Comparison of ENCODE assay signal across 1 cellular context in the genomic region with DNA sequence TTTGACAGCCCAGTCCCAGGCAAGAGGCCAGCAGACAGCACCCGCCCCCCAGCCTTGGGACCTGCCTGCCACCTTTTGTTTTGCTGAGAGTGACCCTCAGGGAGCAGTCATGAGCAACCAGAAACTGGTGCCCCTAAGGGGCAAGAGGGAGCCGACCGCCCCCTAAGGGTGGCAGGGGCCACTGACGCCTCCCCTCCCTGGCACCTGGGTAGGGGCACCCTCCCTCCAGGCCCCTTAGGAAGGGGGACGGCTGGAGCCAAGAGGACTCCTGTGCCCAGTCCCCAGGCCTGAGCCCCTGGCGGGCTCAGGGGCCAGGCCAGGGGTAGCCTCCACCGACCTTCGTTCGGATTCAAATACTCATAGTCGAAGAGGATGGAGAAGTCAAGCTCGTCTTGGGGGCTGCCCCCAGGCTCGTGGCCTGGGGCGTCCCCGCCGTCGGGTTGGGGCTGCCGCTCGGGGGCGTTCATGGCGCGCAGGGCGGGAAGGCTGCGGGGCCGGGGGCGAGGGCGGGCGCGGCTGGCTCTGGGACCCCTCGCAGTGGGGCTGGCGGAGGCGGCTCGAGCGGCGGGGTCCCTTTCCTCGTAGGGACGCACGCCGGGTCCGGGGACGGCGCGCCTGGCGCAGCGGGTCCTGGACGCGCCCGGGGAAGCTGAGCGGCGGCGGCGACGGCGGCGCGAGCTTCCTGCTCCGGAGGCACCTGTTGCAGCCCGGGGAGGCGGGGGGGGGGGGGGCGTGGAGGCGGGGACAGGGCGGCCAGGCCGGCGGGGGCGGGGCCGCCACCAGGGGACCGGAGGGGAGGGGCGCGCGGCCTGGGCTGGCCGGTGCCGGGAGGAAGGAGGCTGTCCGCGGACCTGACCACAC.
TF ChIP-seq lines count a peak whose summit lies in the region.

A gene (minus strand): TSS at position 687 of the 861 bp plus-strand sequence. CDS start 220 bp downstream, at position 467.

TF ChIP-seq in HepG2, 621 proteins besides CTCF, POLR2A, EP300 and RAD21 (continued from another document):
- TF ChIP-seq FOXO1 (CRISPR knock-in tag; IDR thresholded peaks at IDR 0.05): 0 out of 2 replicates have a peak, but pooled peaks have one; percentile 11
- TF ChIP-seq, protein P1, sequence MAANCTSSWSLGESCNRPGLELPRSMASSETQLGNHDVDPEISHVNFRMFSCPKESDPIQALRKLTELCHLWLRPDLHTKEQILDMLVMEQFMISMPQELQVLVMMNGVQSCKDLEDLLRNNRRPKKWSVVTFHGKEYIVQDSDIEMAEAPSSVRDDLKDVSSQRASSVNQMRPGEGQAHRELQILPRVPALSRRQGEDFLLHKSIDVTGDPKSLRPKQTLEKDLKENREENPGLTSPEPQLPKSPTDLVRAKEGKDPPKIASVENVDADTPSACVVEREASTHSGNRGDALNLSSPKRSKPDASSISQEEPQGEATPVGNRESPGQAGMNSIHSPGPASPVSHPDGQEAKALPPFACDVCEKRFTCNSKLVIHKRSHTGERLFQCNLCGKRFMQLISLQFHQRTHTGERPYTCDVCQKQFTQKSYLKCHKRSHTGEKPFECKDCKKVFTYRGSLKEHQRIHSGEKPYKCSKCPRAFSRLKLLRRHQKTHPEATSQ (CRISPR knock-in tag; IDR thresholded peaks at IDR 0.05; ENCODE audit: borderline replicate concordance): no peak
- peak; percentile 82; the same call in 1 of the 2 replicates for TF ChIP-seq ZNF446 (CRISPR knock-in tag; IDR thresholded peaks at IDR 0.05)
- TF ChIP-seq IKZF4 (CRISPR knock-in tag; IDR thresholded peaks at IDR 0.05; ENCODE audit: borderline replicate concordance, low read depth, not compliant biosample characterization): peak; percentile 30
- no peak for TF ChIP-seq MIER3 (CRISPR knock-in tag; IDR thresholded peaks at IDR 0.05; ENCODE audit: borderline replicate concordance)
- TF ChIP-seq ZNF34 (CRISPR knock-in tag; IDR thresholded peaks at IDR 0.05; ENCODE audit: borderline replicate concordance): no peak
- TF ChIP-seq RFX3 (CRISPR knock-in tag; IDR thresholded peaks at IDR 0.05): no peak
- TF ChIP-seq TCF12 (IDR thresholded peaks at IDR 0.05): no peak
- TF ChIP-seq TCF12 (CRISPR knock-in tag; IDR thresholded peaks at IDR 0.05): peak; percentile 63; the same call in 1 of the 2 replicates
- TF ChIP-seq ZBTB21 (CRISPR knock-in tag; IDR thresholded peaks at IDR 0.05): no peak
- no peak for TF ChIP-seq HNRNPH1 (optimal IDR thresholded peaks at IDR 0.05; ENCODE audit: low read depth, low read length)
- TF ChIP-seq, protein P2, sequence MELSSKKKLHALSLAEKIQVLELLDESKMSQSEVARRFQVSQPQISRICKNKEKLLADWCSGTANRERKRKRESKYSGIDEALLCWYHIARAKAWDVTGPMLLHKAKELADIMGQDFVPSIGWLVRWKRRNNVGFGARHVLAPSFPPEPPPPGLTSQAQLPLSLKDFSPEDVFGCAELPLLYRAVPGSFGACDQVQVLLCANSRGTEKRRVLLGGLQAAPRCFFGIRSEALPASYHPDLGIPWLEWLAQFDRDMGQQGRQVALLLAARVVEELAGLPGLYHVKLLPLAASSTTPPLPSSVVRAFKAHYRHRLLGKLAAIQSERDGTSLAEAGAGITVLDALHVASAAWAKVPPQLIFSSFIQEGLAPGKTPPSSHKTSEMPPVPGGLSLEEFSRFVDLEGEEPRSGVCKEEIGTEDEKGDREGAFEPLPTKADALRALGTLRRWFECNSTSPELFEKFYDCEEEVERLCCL (CRISPR knock-in tag; IDR thresholded peaks at IDR 0.05; ENCODE audit: borderline replicate concordance): no peak
- TF ChIP-seq PHF8 (CRISPR knock-in tag; IDR thresholded peaks at IDR 0.05): peak; percentile 67
- TF ChIP-seq PAF1 (CRISPR knock-in tag; IDR thresholded peaks at IDR 0.05): no peak
- TF ChIP-seq MIER2 (CRISPR knock-in tag; IDR thresholded peaks at IDR 0.05): no peak
- TF ChIP-seq POLR2AphosphoS2 (IDR thresholded peaks at IDR 0.05; ENCODE audit: low read depth, low read length): no peak
- TF ChIP-seq KLF9 (CRISPR knock-in tag; IDR thresholded peaks at IDR 0.05; ENCODE audit: low read depth): peak; percentile 63; the same call in 1 of the 2 replicates
- TF ChIP-seq ZNF615 (CRISPR knock-in tag; IDR thresholded peaks at IDR 0.05; ENCODE audit: borderline replicate concordance): no peak
- TF ChIP-seq SRSF4 (IDR thresholded peaks at IDR 0.05; ENCODE audit: low read depth, low read length, poor library complexity, severe bottlenecking): no peak
- no peak for TF ChIP-seq HOXA7 (CRISPR knock-in tag; IDR thresholded peaks at IDR 0.05)
- TF ChIP-seq ZNF180 (CRISPR knock-in tag; IDR thresholded peaks at IDR 0.05; ENCODE audit: borderline replicate concordance, low read depth): no peak
- no peak for TF ChIP-seq FOXJ3 (CRISPR knock-in tag; IDR thresholded peaks at IDR 0.05; ENCODE audit: borderline replicate concordance)
- TF ChIP-seq NCOA2 (CRISPR knock-in tag; IDR thresholded peaks at IDR 0.05): no peak
- TF ChIP-seq, protein P3, sequence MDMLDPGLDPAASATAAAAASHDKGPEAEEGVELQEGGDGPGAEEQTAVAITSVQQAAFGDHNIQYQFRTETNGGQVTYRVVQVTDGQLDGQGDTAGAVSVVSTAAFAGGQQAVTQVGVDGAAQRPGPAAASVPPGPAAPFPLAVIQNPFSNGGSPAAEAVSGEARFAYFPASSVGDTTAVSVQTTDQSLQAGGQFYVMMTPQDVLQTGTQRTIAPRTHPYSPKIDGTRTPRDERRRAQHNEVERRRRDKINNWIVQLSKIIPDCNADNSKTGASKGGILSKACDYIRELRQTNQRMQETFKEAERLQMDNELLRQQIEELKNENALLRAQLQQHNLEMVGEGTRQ (IDR thresholded peaks at IDR 0.05; ENCODE audit: low read depth, low read length): no peak
- TF ChIP-seq, protein P3 (CRISPR knock-in tag; IDR thresholded peaks at IDR 0.05; ENCODE audit: borderline replicate concordance): no peak
- TF ChIP-seq ZNF382 (CRISPR knock-in tag; IDR thresholded peaks at IDR 0.05; ENCODE audit: borderline replicate concordance): no peak
- no peak for TF ChIP-seq ZNF496 (CRISPR knock-in tag; IDR thresholded peaks at IDR 0.05; ENCODE audit: insufficient replicate concordance)
- TF ChIP-seq IRF2 (CRISPR knock-in tag; IDR thresholded peaks at IDR 0.05): no peak
- peak; percentile 21; the same call in 1 of the 2 replicates for TF ChIP-seq SAP130 (CRISPR knock-in tag; IDR thresholded peaks at IDR 0.05; ENCODE audit: low read depth)
- TF ChIP-seq ZNF264 (CRISPR knock-in tag; IDR thresholded peaks at IDR 0.05): no peak
- peak; percentile 47 for TF ChIP-seq ZFX (CRISPR knock-in tag; IDR thresholded peaks at IDR 0.05; ENCODE audit: low read depth)
- TF ChIP-seq, protein P4, sequence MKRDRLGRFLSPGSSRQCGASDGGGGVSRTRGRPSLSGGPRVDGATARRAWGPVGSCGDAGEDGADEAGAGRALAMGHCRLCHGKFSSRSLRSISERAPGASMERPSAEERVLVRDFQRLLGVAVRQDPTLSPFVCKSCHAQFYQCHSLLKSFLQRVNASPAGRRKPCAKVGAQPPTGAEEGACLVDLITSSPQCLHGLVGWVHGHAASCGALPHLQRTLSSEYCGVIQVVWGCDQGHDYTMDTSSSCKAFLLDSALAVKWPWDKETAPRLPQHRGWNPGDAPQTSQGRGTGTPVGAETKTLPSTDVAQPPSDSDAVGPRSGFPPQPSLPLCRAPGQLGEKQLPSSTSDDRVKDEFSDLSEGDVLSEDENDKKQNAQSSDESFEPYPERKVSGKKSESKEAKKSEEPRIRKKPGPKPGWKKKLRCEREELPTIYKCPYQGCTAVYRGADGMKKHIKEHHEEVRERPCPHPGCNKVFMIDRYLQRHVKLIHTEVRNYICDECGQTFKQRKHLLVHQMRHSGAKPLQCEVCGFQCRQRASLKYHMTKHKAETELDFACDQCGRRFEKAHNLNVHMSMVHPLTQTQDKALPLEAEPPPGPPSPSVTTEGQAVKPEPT (CRISPR knock-in tag; IDR thresholded peaks at IDR 0.05; ENCODE audit: low read depth): no peak
- TF ChIP-seq REXO4 (CRISPR knock-in tag; IDR thresholded peaks at IDR 0.05; ENCODE audit: borderline replicate concordance): no peak
- TF ChIP-seq HNF4A (CRISPR knock-in tag; IDR thresholded peaks at IDR 0.05): no peak; the same call in 1 of the 2 replicates
- TF ChIP-seq, protein P5, sequence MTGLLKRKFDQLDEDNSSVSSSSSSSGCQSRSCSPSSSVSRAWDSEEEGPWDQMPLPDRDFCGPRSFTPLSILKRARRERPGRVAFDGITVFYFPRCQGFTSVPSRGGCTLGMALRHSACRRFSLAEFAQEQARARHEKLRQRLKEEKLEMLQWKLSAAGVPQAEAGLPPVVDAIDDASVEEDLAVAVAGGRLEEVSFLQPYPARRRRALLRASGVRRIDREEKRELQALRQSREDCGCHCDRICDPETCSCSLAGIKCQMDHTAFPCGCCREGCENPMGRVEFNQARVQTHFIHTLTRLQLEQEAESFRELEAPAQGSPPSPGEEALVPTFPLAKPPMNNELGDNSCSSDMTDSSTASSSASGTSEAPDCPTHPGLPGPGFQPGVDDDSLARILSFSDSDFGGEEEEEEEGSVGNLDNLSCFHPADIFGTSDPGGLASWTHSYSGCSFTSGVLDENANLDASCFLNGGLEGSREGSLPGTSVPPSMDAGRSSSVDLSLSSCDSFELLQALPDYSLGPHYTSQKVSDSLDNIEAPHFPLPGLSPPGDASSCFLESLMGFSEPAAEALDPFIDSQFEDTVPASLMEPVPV (CRISPR knock-in tag; IDR thresholded peaks at IDR 0.05): no peak
- no peak for TF ChIP-seq PCBP2 (optimal IDR thresholded peaks at IDR 0.05; ENCODE audit: low read depth, low read length, poor library complexity, severe bottlenecking)
- no peak for TF ChIP-seq CEBPB (IDR thresholded peaks at IDR 0.05; ENCODE audit: borderline replicate concordance, low read depth, low read length)
- TF ChIP-seq, protein P6, sequence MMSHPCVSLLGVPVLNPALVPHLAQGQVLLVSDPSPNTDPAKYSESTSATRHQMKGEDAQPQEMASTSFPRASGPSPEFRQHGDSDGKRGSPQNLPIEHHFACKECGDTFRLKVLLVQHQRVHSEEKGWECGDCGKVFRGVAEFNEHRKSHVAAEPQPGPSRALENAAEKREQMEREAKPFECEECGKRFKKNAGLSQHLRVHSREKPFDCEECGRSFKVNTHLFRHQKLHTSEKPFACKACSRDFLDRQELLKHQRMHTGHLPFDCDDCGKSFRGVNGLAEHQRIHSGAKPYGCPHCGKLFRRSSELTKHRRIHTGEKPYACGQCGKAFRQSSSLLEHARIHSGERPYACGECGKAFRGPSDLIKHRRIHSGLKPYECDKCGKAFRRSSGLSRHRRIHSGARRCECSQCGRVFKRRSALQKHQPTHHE (CRISPR knock-in tag; IDR thresholded peaks at IDR 0.05; ENCODE audit: borderline replicate concordance): no peak
- no peak for TF ChIP-seq ZFP1 (CRISPR knock-in tag; IDR thresholded peaks at IDR 0.05)
- TF ChIP-seq ZIK1 (CRISPR knock-in tag; IDR thresholded peaks at IDR 0.05; ENCODE audit: borderline replicate concordance, low read depth): peak; percentile 32; the same call in 1 of the 2 replicates
